13 cellular contexts compared by ENCODE assay signal in genomic region chr10:51083280-51083986, GRCh38. TPM values are rescaled to one million over a fixed set of nuclear protein-coding genes. Genes with fewer than 3 reads are reported as not detected.
DNase-seq lines count a peak whose midpoint lies in the region; ATAC-seq and TF ChIP-seq lines count a peak whose summit lies in the region.
"Had no signal": no experiment of that assay in that cellular context is flagged by ENCODE, and none has a peak within 500 bp of the region (broad histone marks: within the 10 kb centered on the region; RNA-seq: fewer than 3 reads in every experiment).

No MANE protein-coding gene starts in this region.

- CTCF ChIA-PET in AG04450 (lab: Charles Lee): interaction anchor here (0.6 to 2.2 kb wide), 18 partner anchors 9 to 1133 kb away, joined by 3 to 14 read pairs (median 4); partner anchors contain the start of gene PRKG1
- CTCF ChIA-PET in Panc1 (lab: Charles Lee): interaction anchor here (0.6 to 0.8 kb wide), 2 partner anchors 9 to 423 kb away, joined by 3 to 4 read pairs; partner anchors contain the start of gene PRKG1

- H3K36me3 ChIP-seq in Panc1 (ENCODE audit: control insufficient read depth, insufficient read depth, low read length) (no peaks in the 10 kb centered on the region), heart right ventricle (no peaks in the 10 kb centered on the region), GM23248 (ENCODE audit: low read depth) (no peaks in the 10 kb centered on the region)
- H3K36me3 ChIP-seq: WERI-Rb-1 had no signal

- TF ChIP-seq CTCF in AG04450 (IDR thresholded peaks at IDR 0.05; ENCODE audit: low read depth, low read length) (peak; percentile 30; the same call in 1 of the 2 replicates), Panc1 (IDR thresholded peaks at IDR 0.05) (peak; percentile 20; the same call in 1 of the 2 replicates), heart right ventricle (IDR thresholded peaks at IDR 0.05) (peak in 1 of 9 donors; percentile 7), omental fat pad (IDR thresholded peaks at IDR 0.05) (no peak)

- DNase-seq in AG04450 (ENCODE audit: low read depth, low spot score): peak; percentile 38
- no peak for DNase-seq in Panc1 (ENCODE audit: low read depth, low spot score)
- no peak for DNase-seq in heart right ventricle
- no peak for DNase-seq in omental fat pad (ENCODE audit: low spot score)
- DNase-seq in GM23248: no peak
- DNase-seq in cerebellar nuclear complex (lab: John Stamatoyannopoulos, UW): no peak
- no peak for DNase-seq in NCI-H524 (lab: John Stamatoyannopoulos, UW)
- no peak for DNase-seq in HuH-7 (ENCODE audit: low spot score)
- DNase-seq: activated naive CD4-positive, alpha-beta T cell; HFFc6; MM.1S; natural killer cell; WERI-Rb-1 had no signal

- no peaks in the 10 kb centered on the region for H3K9me3 ChIP-seq in AG04450 (ENCODE audit: control insufficient read depth, insufficient read depth, low read length)
- no peaks in the 10 kb centered on the region for H3K9me3 ChIP-seq in Panc1 (ENCODE audit: control insufficient read depth, insufficient read depth, low read depth, low read length)
- H3K9me3 ChIP-seq in heart right ventricle: no peaks in the 10 kb centered on the region
- H3K9me3 ChIP-seq in GM23248 (ENCODE audit: low read depth): no peaks in the 10 kb centered on the region

- BruUV-seq in Panc1 (replicated peaks; lab: Mats Ljungman, UMichigan): no TSS peak

- H3K27me3 ChIP-seq in AG04450 (ENCODE audit: control insufficient read depth, insufficient read depth, low read length) (no peaks in the 10 kb centered on the region), Panc1 (ENCODE audit: control insufficient read depth, insufficient read depth, low read length) (peaks cover 22% of the 10 kb centered on the region), heart right ventricle (no peaks in the 10 kb centered on the region), GM23248 (replicated peaks; ENCODE audit: insufficient read depth) (no peaks in the 10 kb centered on the region)

- H2AFZ ChIP-seq in GM23248: no peak overlapping the region

- H3K4me1 ChIP-seq in Panc1 (ENCODE audit: control insufficient read depth, insufficient read depth, low read length) (no peaks in the 10 kb centered on the region), heart right ventricle (peaks cover 0 to 42% (median 16%) of the 10 kb centered on the region in 9 donors), GM23248 (ENCODE audit: insufficient read depth) (no peaks in the 10 kb centered on the region)

- no peaks in the 10 kb centered on the region for H3F3A ChIP-seq in GM23248 (ENCODE audit: insufficient read depth)

- ATAC-seq in Panc1 (no peak), heart right ventricle (peak in 5 of 8 donors; percentile 24 to 52 (median 29)), omental fat pad (ENCODE audit: low FRiP score) (peak; percentile 57)
- ATAC-seq: natural killer cell had no signal

- in situ Hi-C loops in Panc1 (cut with HindIII; ENCODE audit: low pct_unique_long_range_greater_than_20kb, low sequenced_read_pairs) (no loop called here), GM23248 (cut with MboI) (no loop called here)

- H3K27ac ChIP-seq in AG04450 (ENCODE audit: low read depth, low read length): no peak overlapping the region
- H3K27ac ChIP-seq in Panc1 (ENCODE audit: low read length): no peak overlapping the region
- H3K27ac ChIP-seq in heart right ventricle: peak overlapping the region in 4 of 10 donors; percentile 29 to 51 (median 39)
- H3K27ac ChIP-seq in GM23248: no peak overlapping the region
- H3K27ac ChIP-seq: WERI-Rb-1 had no signal

- H3K79me2 ChIP-seq in GM23248 (ENCODE audit: insufficient read depth): peaks cover 34% of the 10 kb centered on the region

- intact Hi-C loops in Panc1 (cut with micrococcal nuclease; ENCODE audit: unreplicated experiment) (no loop called here), heart right ventricle (cut with DNase I) (loop anchor here in 2 of 10 donors (10.0 kb wide), 1 partner anchor 161 kb away; no protein-coding TSS in a partner anchor)

- no peak overlapping the region for H3K9ac ChIP-seq in GM23248

- H3K4me2 ChIP-seq in GM23248 (ENCODE audit: unreplicated experiment): no peak overlapping the region

- H4K20me1 ChIP-seq in GM23248 (ENCODE audit: insufficient read depth): no peaks in the 10 kb centered on the region

- no peak overlapping the region; the same call in 1 of the 2 replicates for H3K4me3 ChIP-seq in AG04450 (ENCODE audit: low read depth, low read length)
- H3K4me3 ChIP-seq in Panc1 (ENCODE audit: low read depth in 2 of 2, low read length in 2 of 2): no peak overlapping the region
- H3K4me3 ChIP-seq in heart right ventricle: no peak overlapping the region
- no peak overlapping the region for H3K4me3 ChIP-seq in GM23248

- no peaks in the 10 kb centered on the region for H3K9me2 ChIP-seq in GM23248 (ENCODE audit: insufficient read depth)

- 55 to 64% methylated on average over 6 of the region's 6 CpGs for WGBS in heart right ventricle, 2 donors
- WGBS in GM23248 (ENCODE audit: low coverage in 1 of 2, low lambda C conversion rate in 2 of 2, missing lambda C conversion rate in 2 of 2), 2 experiments: 96 to 97% methylated on average over 6 of the region's 6 CpGs

- POLR2A ChIA-PET in AG04450 (lab: Yijun Ruan, JAX): interaction anchor here (0.9 kb wide), 1 partner anchor 9 kb away, joined by 5 read pairs; the partner anchor contains the start of gene PRKG1
- POLR2A ChIA-PET in Panc1 (lab: Charles Lee): interaction anchor here (0.6 kb wide), 1 partner anchor 1934 kb away, joined by 3 read pairs; no protein-coding TSS in a partner anchor

RNA-seq across cellular contexts. Expression of gene PRKG1, which starts 9.1 kb away (rescaled TPM):
- 16.0 and 19.0 TPM in 2 replicates for polyA plus RNA-seq in AG04450 (2011; rRNA removed)
- 51.0 and 65.5 TPM in 2 replicates for polyA minus RNA-seq in AG04450 (2011; rRNA and poly(A)+ RNA removed)
- 0.92 TPM for total RNA-seq in Panc1 (2021; ENCODE audit: unreplicated experiment)
- 0.59 TPM for polyA plus RNA-seq in Panc1 (2012; ENCODE audit: insufficient read length)
- total RNA-seq in heart right ventricle: 10 to 100 TPM; 25.2 to 48.1 (median 32.1) TPM
- polyA plus RNA-seq in heart right ventricle: 10 to 100 TPM in 1 of 2 donors, 1 to 10 TPM in 1; 3.8 to 10.8 TPM
- total RNA-seq in omental fat pad: 10 to 100 TPM; 17.1 to 36.4 (median 25.8) TPM
- total RNA-seq in GM23248 (2014; rRNA removed; shearing (Covaris generic)): 21.8 TPM in 2 replicates
- 9.4 and 10.7 TPM in 2 replicates for polyA plus RNA-seq in GM23248 (2016; fragmentation: Nextera tagmentation; extraction: Ambion mirVana)

Comparison
In these comparisons a context has a peak if more than half of its experiments do, and no peak if none do; other contexts are left out.
1. CTCF ChIP-seq: peak in AG04450 (single experiment) and Panc1 (single experiment); none in omental fat pad (0 of 3).